ENCODE assay signal across 19 cellular contexts in the genomic region with DNA sequence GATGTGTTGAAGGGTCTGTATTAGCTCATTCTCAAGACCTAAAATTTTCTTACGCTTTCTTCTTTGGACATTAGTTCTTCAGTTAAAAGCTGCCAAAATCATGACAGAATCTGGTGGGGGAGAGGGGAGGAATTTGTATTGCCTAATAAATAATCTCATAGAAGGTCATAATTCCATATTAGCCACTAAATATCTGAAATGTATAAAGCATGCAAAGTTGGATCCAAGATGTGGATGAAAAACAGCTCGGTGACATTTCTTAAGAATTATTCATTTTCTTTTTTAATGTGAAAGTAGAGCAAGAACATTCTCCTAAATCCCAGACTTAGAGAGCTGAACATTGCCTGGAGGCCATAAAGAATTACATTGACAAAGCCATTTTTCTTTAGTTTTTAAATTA.
"Had no signal": no experiment of that assay in that cellular context is flagged by ENCODE, and none has a peak within 500 bp of the region (broad histone marks: within the 10 kb centered on the region; RNA-seq: fewer than 3 reads in every experiment).

No MANE protein-coding gene starts in this region.

- H3K4me3 Mint-ChIP-seq: activated T-cell treated with anti-CD3 and anti-CD28 coated beads, Interleukin-2, amount 50 U/mL, for 24 hours; activated T-helper 17 cell treated with anti-CD3 and anti-CD28 coated beads, Interleukin-2, amount 50 U/mL, for 72 hours; naive B cell; neural crest cell had no signal

- H3K4me3 ChIP-seq: adrenal gland, gastrocnemius medialis, upper lobe of right lung had no signal

- H3K27me3 ChIP-seq: adrenal gland, gastrocnemius medialis had no signal

- H3K36me3 ChIP-seq: adrenal gland, gastrocnemius medialis, upper lobe of right lung had no signal

- DNase-seq: activated CD4-positive, alpha-beta T cell treated with anti-CD3 and anti-CD28 coated beads for 1 hour; activated CD8-positive, alpha-beta memory T cell treated with anti-CD3 and anti-CD28 coated beads for 24 hours; activated CD8-positive, alpha-beta memory T cell treated with anti-CD3 and anti-CD28 coated beads, Interleukin-2, amount 50 U/mL, for 4 hours; activated T-cell treated with anti-CD3 and anti-CD28 coated beads, Interleukin-2, amount 50 U/mL, for 24 hours; adrenal gland; central memory CD4-positive, alpha-beta T cell; dermis blood vessel endothelial cell; effector memory CD4-positive, alpha-beta T cell; gastrocnemius medialis; hypothalamus; naive B cell; stimulated activated CD4-positive, alpha-beta T cell treated with anti-CD3 and anti-CD28 coated beads, Interleukin-2, amount 100 ng/mL, for 48 hours; stimulated activated naive CD4-positive, alpha-beta T cell treated with Interleukin-2 at 50 U/mL for 16 hours; T-helper 1 cell; upper lobe of right lung had no signal

- H3K9me3 Mint-ChIP-seq: activated naive CD4-positive, alpha-beta T cell treated with anti-CD3 and anti-CD28 coated beads, Interleukin-2, amount 50 U/mL, for 72 hours; activated T-helper 17 cell treated with anti-CD3 and anti-CD28 coated beads, Interleukin-2, amount 50 U/mL, for 72 hours; neural crest cell had no signal

- H3K36me3 Mint-ChIP-seq: activated naive CD4-positive, alpha-beta T cell treated with anti-CD3 and anti-CD28 coated beads, Interleukin-2, amount 50 U/mL, for 72 hours; naive B cell had no signal

- H3K27ac ChIP-seq: adrenal gland, gastrocnemius medialis, upper lobe of right lung had no signal

- H3K27me3 Mint-ChIP-seq: naive B cell had no signal

- H3K4me1 ChIP-seq: adrenal gland, gastrocnemius medialis, upper lobe of right lung had no signal

- ATAC-seq: activated naive CD4-positive, alpha-beta T cell treated with anti-CD3 and anti-CD28 coated beads, Interleukin-2, amount 50 U/mL, for 72 hours; activated T-helper 17 cell treated with anti-CD3 and anti-CD28 coated beads, Interleukin-2, amount 50 U/mL, for 72 hours; gastrocnemius medialis; sciatic nerve; upper lobe of right lung had no signal

- H3K9me3 ChIP-seq: adrenal gland, gastrocnemius medialis, upper lobe of right lung had no signal

- H3K27ac Mint-ChIP-seq: activated naive CD4-positive, alpha-beta T cell treated with anti-CD3 and anti-CD28 coated beads, Interleukin-2, amount 50 U/mL, for 72 hours; activated T-cell treated with anti-CD3 and anti-CD28 coated beads, Interleukin-2, amount 50 U/mL, for 24 hours; activated T-helper 17 cell treated with anti-CD3 and anti-CD28 coated beads, Interleukin-2, amount 50 U/mL, for 72 hours; naive B cell had no signal

- H3K4me1 Mint-ChIP-seq: activated T-helper 17 cell treated with anti-CD3 and anti-CD28 coated beads, Interleukin-2, amount 50 U/mL, for 72 hours; naive B cell; neural crest cell had no signal
